Comparison of ENCODE assay signal across 1 cellular context in genomic region chr12:95257541-95257940, GRCh38.
TF ChIP-seq lines count a peak whose summit lies in the region.

No MANE protein-coding gene starts in this region.

TF ChIP-seq in IMR-90, 13 proteins besides CTCF, POLR2A, EP300 and RAD21:
- TF ChIP-seq RFX5 (IDR thresholded peaks at IDR 0.05; ENCODE audit: low read depth, low read length) (no peak), CHD1 (IDR thresholded peaks at IDR 0.05; ENCODE audit: low read depth, low read length) (no peak), FOS (IDR thresholded peaks at IDR 0.05; ENCODE audit: low read depth, low read length) (no peak), NFE2L2 (IDR thresholded peaks at IDR 0.05; ENCODE audit: low read depth, low read length) (no peak), MXI1 (IDR thresholded peaks at IDR 0.05; ENCODE audit: borderline replicate concordance, low read depth, low read length) (no peak), ELK1 (IDR thresholded peaks at IDR 0.05; ENCODE audit: borderline replicate concordance, low read depth, low read length) (no peak), BHLHE40 (IDR thresholded peaks at IDR 0.05; ENCODE audit: low read depth, low read length) (no peak), RCOR1 (IDR thresholded peaks at IDR 0.05; ENCODE audit: insufficient replicate concordance, low read length) (no peak), SMC3 (IDR thresholded peaks at IDR 0.05; ENCODE audit: low read depth, low read length) (no peak), MAFK (IDR thresholded peaks at IDR 0.05; ENCODE audit: low read depth, low read length) (no peak), CEBPB (IDR thresholded peaks at IDR 0.05; ENCODE audit: low read depth, low read length) (no peak), MAZ (IDR thresholded peaks at IDR 0.05; ENCODE audit: borderline replicate concordance, low read depth, low read length) (no peak)
- TF ChIP-seq, protein P1, sequence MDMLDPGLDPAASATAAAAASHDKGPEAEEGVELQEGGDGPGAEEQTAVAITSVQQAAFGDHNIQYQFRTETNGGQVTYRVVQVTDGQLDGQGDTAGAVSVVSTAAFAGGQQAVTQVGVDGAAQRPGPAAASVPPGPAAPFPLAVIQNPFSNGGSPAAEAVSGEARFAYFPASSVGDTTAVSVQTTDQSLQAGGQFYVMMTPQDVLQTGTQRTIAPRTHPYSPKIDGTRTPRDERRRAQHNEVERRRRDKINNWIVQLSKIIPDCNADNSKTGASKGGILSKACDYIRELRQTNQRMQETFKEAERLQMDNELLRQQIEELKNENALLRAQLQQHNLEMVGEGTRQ (IDR thresholded peaks at IDR 0.05; ENCODE audit: low read depth, low read length), result no peak
TF ChIP-seq in IMR-90: peak in this region for 0.
